ENCODE assay signal across 17 cellular contexts in the genomic region with DNA sequence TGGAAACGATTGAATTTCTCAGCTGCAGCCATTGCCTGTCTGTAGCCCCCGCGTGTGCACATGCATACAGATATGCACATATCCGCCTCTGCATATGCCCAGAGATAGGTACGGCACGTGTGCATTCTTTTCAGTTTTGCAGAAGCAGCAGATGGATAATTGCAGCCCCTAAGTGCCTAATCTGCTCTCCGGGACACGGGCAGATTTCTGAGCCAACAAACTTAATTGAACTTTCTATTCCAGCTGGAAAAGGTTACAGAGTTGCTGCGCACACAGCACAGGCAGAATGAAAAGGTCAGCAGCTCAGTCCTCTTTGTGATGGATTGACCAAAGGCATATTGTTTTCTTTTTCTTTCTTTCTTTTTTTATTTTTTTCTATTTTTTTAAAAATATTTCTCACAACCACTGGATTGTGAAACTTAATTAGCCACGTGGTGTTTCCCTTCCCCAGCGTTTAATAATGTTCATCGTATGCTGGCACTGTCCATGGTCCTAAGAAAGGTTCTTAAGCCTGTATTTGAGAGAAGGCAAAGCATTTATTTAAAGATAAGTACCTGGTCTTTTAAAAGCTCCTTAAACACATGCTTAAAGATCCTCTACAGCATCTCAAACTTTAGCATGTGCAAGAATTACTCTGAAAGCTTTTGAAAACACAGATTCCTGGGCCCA.
A peak's percentile ranks its signal among the peaks of the same experiment; 100 is the strongest.
DNase-seq lines count a peak whose midpoint lies in the region; ATAC-seq and TF ChIP-seq lines count a peak whose summit lies in the region.
"Had no signal": no experiment of that assay in that cellular context is flagged by ENCODE, and none has a peak within 500 bp of the region (broad histone marks: within the 10 kb centered on the region; RNA-seq: fewer than 3 reads in every experiment).

No MANE protein-coding gene starts in this region.

- DNase-seq in HT-29 (ENCODE audit: low spot score): peak; percentile 26
- peak; percentile 74 for DNase-seq in NCI-H82 treated with DMSO at 0.1 percent for 48 hours (lab: John Stamatoyannopoulos, UW; ENCODE audit: unreplicated experiment)
- DNase-seq in epithelial cell of esophagus (ENCODE audit: low read depth): peak; percentile 22
- DNase-seq in renal cortical epithelial cell (ENCODE audit: low read depth): peak; percentile 15
- no peak for DNase-seq in stimulated activated CD4-positive, alpha-beta T cell treated with anti-CD3 and anti-CD28 coated beads, Interleukin-12 subunit alpha, Interleukin-12 subunit beta, amount 100 ng/mL, for 4 hours
- DNase-seq in head of caudate nucleus: no peak
- DNase-seq in SIG-M5 treated with dmso at 0.1 percent for 504 hours (lab: John Stamatoyannopoulos, UW; ENCODE audit: unreplicated experiment): no peak
- DNase-seq: activated CD8-positive, alpha-beta memory T cell treated with anti-CD3 and anti-CD28 coated beads, Interleukin-2, amount 10 ng/mL, durations not matched to agents 7 days and 5 days; activated naive CD4-positive, alpha-beta T cell treated with anti-CD3 and anti-CD28 coated beads for 36 hours; gastrocnemius medialis; GOT3; left cardiac atrium; NCI-H1436; PC-3; tibial artery had no signal

- H3K4me3 ChIP-seq in epithelial cell of esophagus (ENCODE audit: low read length): no peak overlapping the region
- H3K4me3 ChIP-seq: coronary artery, gastrocnemius medialis, tibial artery had no signal

- no peak for ATAC-seq in HG03521 (IDR thresholded peaks at IDR 0.05; ENCODE audit: unreplicated experiment)
- ATAC-seq: activated CD8-positive, alpha-beta memory T cell treated with anti-CD3 and anti-CD28 coated beads, Interleukin-2, amount 10 ng/mL, durations not matched to agents 7 days and 5 days; gastrocnemius medialis; left cardiac atrium; PC-3 had no signal

- TF ChIP-seq CTCF in epithelial cell of esophagus (IDR thresholded peaks at IDR 0.05; ENCODE audit: insufficient read depth, low read depth, low read length, missing control alignments): no peak

- intact Hi-C loops in head of caudate nucleus (cut with DNase I): no loop called here

Comparison
In these comparisons a context has a peak if more than half of its experiments do, and no peak if none do; other contexts are left out.
1. DNase-seq: peak in HT-29 (single experiment), NCI-H82 treated with DMSO at 0.1 percent for 48 hours (single experiment), epithelial cell of esophagus (single experiment) and renal cortical epithelial cell (single experiment); none in stimulated activated CD4-positive, alpha-beta T cell treated with anti-CD3 and anti-CD28 coated beads, Interleukin-12 subunit alpha, Interleukin-12 subunit beta, amount 100 ng/mL, for 4 hours (single experiment), head of caudate nucleus (0 of 42) and SIG-M5 treated with dmso at 0.1 percent for 504 hours (single experiment).